Comparison of ENCODE assay signal across 1 cellular context in the genomic region with DNA sequence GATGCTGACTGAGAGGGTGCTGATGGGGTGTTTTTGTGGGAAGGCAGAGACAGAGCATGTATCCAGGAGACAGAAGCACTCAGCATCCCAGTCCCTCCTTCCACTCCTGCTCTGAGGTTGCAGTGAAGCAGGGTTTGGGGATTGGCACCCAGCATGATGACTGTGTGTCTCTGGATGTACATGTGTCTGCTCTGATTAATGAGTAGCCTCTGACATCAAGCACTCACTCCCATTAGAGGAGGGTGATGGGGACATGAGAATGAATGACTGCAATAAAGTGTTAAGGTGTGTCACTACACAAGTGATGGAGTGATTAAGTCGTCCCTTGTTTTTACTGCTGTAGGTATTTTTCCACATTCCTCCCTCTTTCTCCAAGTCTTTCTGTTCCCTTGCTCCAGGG.
TF ChIP-seq lines count a peak whose summit lies in the region.

No MANE protein-coding gene starts in this region.

TF ChIP-seq in A549, 52 proteins besides CTCF, POLR2A, EP300 and RAD21 (continued from another document):
- TF ChIP-seq, protein P1, sequence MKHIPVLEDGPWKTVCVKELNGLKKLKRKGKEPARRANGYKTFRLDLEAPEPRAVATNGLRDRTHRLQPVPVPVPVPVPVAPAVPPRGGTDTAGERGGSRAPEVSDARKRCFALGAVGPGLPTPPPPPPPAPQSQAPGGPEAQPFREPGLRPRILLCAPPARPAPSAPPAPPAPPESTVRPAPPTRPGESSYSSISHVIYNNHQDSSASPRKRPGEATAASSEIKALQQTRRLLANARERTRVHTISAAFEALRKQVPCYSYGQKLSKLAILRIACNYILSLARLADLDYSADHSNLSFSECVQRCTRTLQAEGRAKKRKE (CRISPR knock-in tag; IDR thresholded peaks at IDR 0.05; ENCODE audit: low read depth) = no peak
- TF ChIP-seq TP53 (CRISPR knock-in tag; IDR thresholded peaks at IDR 0.05) (no peak), JUN (IDR thresholded peaks at IDR 0.05) (no peak), MAFK (IDR thresholded peaks at IDR 0.05; ENCODE audit: partially characterized antibody) (no peak), JUNB (IDR thresholded peaks at IDR 0.05) (no peak), RARB (CRISPR knock-in tag; IDR thresholded peaks at IDR 0.05) (no peak), NR3C1 (IDR thresholded peaks at IDR 0.05) (no peak), PHF8 (IDR thresholded peaks at IDR 0.05; ENCODE audit: borderline replicate concordance, low read depth) (no peak)
